Comparison of ENCODE assay signal across 18 cellular contexts in the genomic region with DNA sequence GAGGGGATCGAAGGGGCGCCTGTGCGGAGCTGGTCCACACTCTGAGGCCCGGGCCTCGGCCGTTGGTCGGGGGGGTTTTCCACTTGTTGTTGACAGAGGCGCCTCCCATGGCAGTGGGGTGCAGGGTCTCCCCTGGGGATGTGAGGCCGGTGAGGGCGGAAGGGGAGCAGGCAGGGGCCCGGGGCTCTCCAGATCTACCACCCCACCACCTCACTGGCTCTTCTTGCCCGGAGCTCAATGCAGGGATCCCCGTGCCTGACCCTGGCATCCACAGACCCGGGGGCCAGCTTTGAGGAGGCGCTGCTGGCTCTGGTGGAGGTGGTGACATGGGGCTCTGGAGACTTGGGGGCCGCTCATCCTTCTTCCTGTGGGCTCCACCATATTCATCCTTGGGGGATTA. TPM values are rescaled to one million over a fixed set of nuclear protein-coding genes. Genes with fewer than 3 reads are reported as not detected.
DNase-seq lines count a peak whose midpoint lies in the region; ATAC-seq and TF ChIP-seq lines count a peak whose summit lies in the region.
"Had no signal": no experiment of that assay in that cellular context is flagged by ENCODE, and none has a peak within 500 bp of the region (broad histone marks: within the 10 kb centered on the region; RNA-seq: fewer than 3 reads in every experiment).

No MANE protein-coding gene starts in this region.

- no peak for ATAC-seq in central memory CD8-positive, alpha-beta T cell (replicated peaks; ENCODE audit: extremely low read depth, poor library complexity, severe bottlenecking)
- no peak for ATAC-seq in stimulated activated effector memory CD8-positive, alpha-beta T cell treated with anti-CD3 and anti-CD28 coated beads, Interleukin-12 subunit alpha, Interleukin-12 subunit beta, amount 100 ng/mL, for 72 hours
- no peak for ATAC-seq in HG02588 (IDR thresholded peaks at IDR 0.05; ENCODE audit: unreplicated experiment)
- ATAC-seq: A549 had no signal

- peaks cover 20% of the 10 kb centered on the region for H3K36me3 Mint-ChIP-seq in Calu3 (ENCODE audit: insufficient read depth, unreplicated experiment)
- H3K36me3 Mint-ChIP-seq in central memory CD8-positive, alpha-beta T cell (ENCODE audit: insufficient read depth): peaks cover 3% of the 10 kb centered on the region
- peaks cover under 1% of the 10 kb centered on the region for H3K36me3 Mint-ChIP-seq in stimulated activated effector memory CD8-positive, alpha-beta T cell treated with anti-CD3 and anti-CD28 coated beads, Interleukin-12 subunit alpha, Interleukin-12 subunit beta, amount 100 ng/mL, for 72 hours
- H3K36me3 Mint-ChIP-seq in activated CD4-positive, alpha-beta T cell treated with anti-CD3 and anti-CD28 coated beads, Interleukin-2, amount 10 ng/mL, durations not matched to agents 7 days and 5 days (ENCODE audit: low read depth): peaks cover 4% of the 10 kb centered on the region
- H3K36me3 Mint-ChIP-seq: CD14-positive monocyte had no signal

- POLR2A ChIA-PET in activated CD4-positive, alpha-beta T cell treated with anti-CD3 and anti-CD28 coated beads, Interleukin-2, amount 10 ng/mL, durations not matched to agents 7 days and 5 days (lab: Charles Lee): no interaction called here

- no peaks in the 10 kb centered on the region for H3K9me3 Mint-ChIP-seq in Calu3 (ENCODE audit: low read depth, unreplicated experiment)
- H3K9me3 Mint-ChIP-seq in central memory CD8-positive, alpha-beta T cell: no peaks in the 10 kb centered on the region
- no peaks in the 10 kb centered on the region for H3K9me3 Mint-ChIP-seq in stimulated activated effector memory CD8-positive, alpha-beta T cell treated with anti-CD3 and anti-CD28 coated beads, Interleukin-12 subunit alpha, Interleukin-12 subunit beta, amount 100 ng/mL, for 72 hours
- H3K9me3 Mint-ChIP-seq in activated CD4-positive, alpha-beta T cell treated with anti-CD3 and anti-CD28 coated beads, Interleukin-2, amount 10 ng/mL, durations not matched to agents 7 days and 5 days: peaks cover 10% of the 10 kb centered on the region
- H3K9me3 Mint-ChIP-seq: CD4-positive, alpha-beta T cell had no signal

- no peak for DNase-seq in Calu3
- no peak for DNase-seq in central memory CD8-positive, alpha-beta T cell (ENCODE audit: low spot score in 2 of 2)
- DNase-seq in stimulated activated effector memory CD8-positive, alpha-beta T cell treated with anti-CD3 and anti-CD28 coated beads, Interleukin-12 subunit alpha, Interleukin-12 subunit beta, amount 100 ng/mL, for 72 hours (ENCODE audit: low spot score in 2 of 2): no peak
- no peak for DNase-seq in activated CD4-positive, alpha-beta T cell treated with anti-CD3 and anti-CD28 coated beads, Interleukin-2, amount 10 ng/mL, durations not matched to agents 7 days and 5 days
- DNase-seq in activated effector memory CD4-positive, alpha-beta T cell treated with Interleukin-2 at 50 U/mL for 16 hours: no peak
- DNase-seq: 8988T; ACHN; AML-193; BE2C; CD4-positive, alpha-beta T cell; CD8-positive, alpha-beta memory T cell; DMS153; DND-41; GOT3; HFFc6 had no signal

- H3K4me1 Mint-ChIP-seq in Calu3 (ENCODE audit: low read depth, unreplicated experiment): peaks cover 19% of the 10 kb centered on the region
- H3K4me1 Mint-ChIP-seq in central memory CD8-positive, alpha-beta T cell: peaks cover 32% of the 10 kb centered on the region
- H3K4me1 Mint-ChIP-seq in stimulated activated effector memory CD8-positive, alpha-beta T cell treated with anti-CD3 and anti-CD28 coated beads, Interleukin-12 subunit alpha, Interleukin-12 subunit beta, amount 100 ng/mL, for 72 hours: peaks cover 32% of the 10 kb centered on the region
- H3K4me1 Mint-ChIP-seq in activated CD4-positive, alpha-beta T cell treated with anti-CD3 and anti-CD28 coated beads, Interleukin-2, amount 10 ng/mL, durations not matched to agents 7 days and 5 days: peaks cover 28% of the 10 kb centered on the region

- TF ChIP-seq CTCF in Calu3 (IDR thresholded peaks at IDR 0.05; ENCODE audit: unreplicated experiment): no peak

- intact Hi-C loops in Calu3 (cut with micrococcal nuclease; ENCODE audit: unreplicated experiment): no loop called here

- H3K27ac Mint-ChIP-seq in Calu3 (ENCODE audit: unreplicated experiment): no peak overlapping the region
- no peak overlapping the region for H3K27ac Mint-ChIP-seq in central memory CD8-positive, alpha-beta T cell (ENCODE audit: low read depth)
- peak overlapping the region; percentile 60 for H3K27ac Mint-ChIP-seq in stimulated activated effector memory CD8-positive, alpha-beta T cell treated with anti-CD3 and anti-CD28 coated beads, Interleukin-12 subunit alpha, Interleukin-12 subunit beta, amount 100 ng/mL, for 72 hours
- no peak overlapping the region for H3K27ac Mint-ChIP-seq in activated CD4-positive, alpha-beta T cell treated with anti-CD3 and anti-CD28 coated beads, Interleukin-2, amount 10 ng/mL, durations not matched to agents 7 days and 5 days
- H3K27ac Mint-ChIP-seq: CD4-positive, alpha-beta T cell; HFFc6 had no signal

- H3K4me3 Mint-ChIP-seq in Calu3 (ENCODE audit: low read depth, unreplicated experiment): peak overlapping the region; percentile 14
- peak overlapping the region; percentile 17 for H3K4me3 Mint-ChIP-seq in central memory CD8-positive, alpha-beta T cell
- no peak overlapping the region for H3K4me3 Mint-ChIP-seq in stimulated activated effector memory CD8-positive, alpha-beta T cell treated with anti-CD3 and anti-CD28 coated beads, Interleukin-12 subunit alpha, Interleukin-12 subunit beta, amount 100 ng/mL, for 72 hours
- no peak overlapping the region for H3K4me3 Mint-ChIP-seq in activated CD4-positive, alpha-beta T cell treated with anti-CD3 and anti-CD28 coated beads, Interleukin-2, amount 10 ng/mL, durations not matched to agents 7 days and 5 days
- H3K4me3 Mint-ChIP-seq: CD14-positive monocyte, HFFc6 had no signal

- CTCF ChIA-PET in Calu3 (lab: Charles Lee): no interaction called here
- CTCF ChIA-PET in activated CD4-positive, alpha-beta T cell treated with anti-CD3 and anti-CD28 coated beads, Interleukin-2, amount 10 ng/mL, durations not matched to agents 7 days and 5 days (lab: Charles Lee): interaction anchor here (0.6 to 1.1 kb wide), 3 partner anchors 105 to 1614 kb away, joined by 3 to 4 read pairs (median 4); no protein-coding TSS in a partner anchor

- no peaks in the 10 kb centered on the region for H3K27me3 Mint-ChIP-seq in Calu3 (ENCODE audit: unreplicated experiment)
- no peaks in the 10 kb centered on the region for H3K27me3 Mint-ChIP-seq in central memory CD8-positive, alpha-beta T cell
- no peaks in the 10 kb centered on the region for H3K27me3 Mint-ChIP-seq in activated CD4-positive, alpha-beta T cell treated with anti-CD3 and anti-CD28 coated beads, Interleukin-2, amount 10 ng/mL, durations not matched to agents 7 days and 5 days
- H3K27me3 Mint-ChIP-seq: CD4-positive, alpha-beta T cell had no signal

- no TSS peak for BruUV-seq in Calu3 (replicated peaks; lab: Mats Ljungman, UMichigan)

RNA-seq across cellular contexts. Expression of a gene that starts 7.1 kb away (rescaled TPM):
- total RNA-seq in Calu3 (2022): 22.3 and 24.0 TPM in 2 replicates
- total RNA-seq in activated CD4-positive, alpha-beta T cell treated with anti-CD3 and anti-CD28 coated beads, Interleukin-2, amount 10 ng/mL, durations not matched to agents 7 days and 5 days: 10 to 100 TPM in 1 of 2 experiments, 1 to 10 TPM in 1; 9.2 to 10.3 TPM

RNA-seq across cellular contexts. Expression of a gene that starts 27.8 kb away (rescaled TPM):
- 118 and 120 TPM in 2 replicates for total RNA-seq in Calu3 (2022)
- 100 to 1,000 TPM; 156 to 159 TPM for total RNA-seq in activated CD4-positive, alpha-beta T cell treated with anti-CD3 and anti-CD28 coated beads, Interleukin-2, amount 10 ng/mL, durations not matched to agents 7 days and 5 days

RNA-seq across cellular contexts. Expression of a gene that starts 28.1 kb away (rescaled TPM):
- total RNA-seq in Calu3 (2022): 23.2 and 25.9 TPM in 2 replicates
- 1 to 10 TPM; 6.7 to 8.1 TPM for total RNA-seq in activated CD4-positive, alpha-beta T cell treated with anti-CD3 and anti-CD28 coated beads, Interleukin-2, amount 10 ng/mL, durations not matched to agents 7 days and 5 days

RNA-seq across cellular contexts. Expression of a gene that starts 56.7 kb away (rescaled TPM):
- 3.1 and 4.1 TPM in 2 replicates for total RNA-seq in Calu3 (2022)
- 10 to 100 TPM; 16.7 to 21.1 TPM for total RNA-seq in activated CD4-positive, alpha-beta T cell treated with anti-CD3 and anti-CD28 coated beads, Interleukin-2, amount 10 ng/mL, durations not matched to agents 7 days and 5 days

Comparison
In these comparisons a context has a peak if more than half of its experiments do, and no peak if none do; other contexts are left out.
1. H3K4me3 Mint-ChIP-seq: peak in Calu3 (single experiment) and central memory CD8-positive, alpha-beta T cell (single experiment); none in stimulated activated effector memory CD8-positive, alpha-beta T cell treated with anti-CD3 and anti-CD28 coated beads, Interleukin-12 subunit alpha, Interleukin-12 subunit beta, amount 100 ng/mL, for 72 hours (single experiment) and activated CD4-positive, alpha-beta T cell treated with anti-CD3 and anti-CD28 coated beads, Interleukin-2, amount 10 ng/mL, durations not matched to agents 7 days and 5 days (single experiment).